ENCODE assay signal across 29 cellular contexts in the genomic region with DNA sequence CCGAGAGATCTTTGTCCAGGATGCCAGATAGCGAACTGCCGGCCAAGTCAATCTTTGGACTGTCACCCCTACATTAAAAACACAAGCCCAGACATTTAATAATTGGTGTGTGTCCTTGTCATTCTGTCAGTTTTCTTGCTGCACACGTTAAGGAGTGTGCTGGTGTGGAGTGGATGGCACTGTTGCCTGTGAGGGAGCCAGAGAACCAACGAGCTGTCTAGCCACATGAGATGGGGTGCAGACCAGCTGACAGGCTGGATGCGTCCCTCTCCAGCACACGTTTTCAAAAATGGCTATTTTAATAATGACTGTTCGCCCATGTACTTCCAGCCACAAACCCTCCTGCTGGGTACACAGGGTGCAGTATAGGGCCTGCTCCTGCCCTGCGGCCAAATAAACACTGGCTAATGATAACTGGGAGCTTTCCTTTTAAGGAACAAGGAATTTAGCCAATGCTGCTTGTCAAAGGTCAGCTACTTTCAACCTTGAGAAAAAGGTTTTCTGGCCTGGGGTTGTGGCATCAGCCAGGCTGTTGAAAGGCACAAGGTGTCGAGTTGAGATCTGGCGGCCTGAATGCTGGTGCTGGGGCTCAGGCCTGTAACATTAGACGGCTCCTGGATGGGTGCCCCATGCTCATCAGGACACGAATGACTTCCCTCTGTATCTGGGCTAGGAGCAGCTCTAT. TPM values are rescaled to one million over a fixed set of nuclear protein-coding genes. Genes with fewer than 3 reads are reported as not detected.
DNase-seq lines count a peak whose midpoint lies in the region; ATAC-seq and TF ChIP-seq lines count a peak whose summit lies in the region.
"Had no signal": no experiment of that assay in that cellular context is flagged by ENCODE, and none has a peak within 500 bp of the region (broad histone marks: within the 10 kb centered on the region; RNA-seq: fewer than 3 reads in every experiment).

No MANE protein-coding gene starts in this region.

- no peak overlapping the region for H3K4ac ChIP-seq in mesendoderm (ENCODE audit: low read depth, low read length)

- TF ChIP-seq CTCF in choroid plexus epithelial cell (conservative IDR thresholded peaks at IDR 0.05; ENCODE audit: low read depth, low read length), result no peak

- WGBS in mesendoderm (ENCODE audit: extremely low coverage, insufficient coverage, low lambda C conversion rate), result no CpG with 5 or more reads among the region's 13 CpGs

- no peaks in the 10 kb centered on the region for H3K79me2 ChIP-seq in mesendoderm (ENCODE audit: control insufficient read depth, insufficient read depth, low read length)
- H3K79me2 ChIP-seq: hepatocyte had no signal

- H3K36me3 Mint-ChIP-seq in memory B cell, result peaks cover 10% of the 10 kb centered on the region

- H3K4me2 ChIP-seq in mesendoderm (ENCODE audit: low read length), result no peak overlapping the region
- H3K4me2 ChIP-seq: hepatocyte had no signal

- no peak overlapping the region for H3K4me3 Mint-ChIP-seq in stimulated activated naive CD8-positive, alpha-beta T cell treated with anti-CD3 and anti-CD28 coated beads, Interleukin-15, amount 100 ng/mL, for 72 hours
- no peak overlapping the region for H3K4me3 Mint-ChIP-seq in memory B cell
- H3K4me3 Mint-ChIP-seq: activated T-cell treated with anti-CD3 and anti-CD28 coated beads, Interleukin-2, amount 50 U/mL, for 4 hours; dendritic cell treated with granulocyte-macrophage colony-stimulating factor and Interleukin-4, amounts not matched to agents 40 ng/mL and 50 ng/mL, for 4 days; endodermal cell had no signal

- H3K36me3 ChIP-seq in mesendoderm (ENCODE audit: control insufficient read depth, insufficient read depth, low read length), result no peaks in the 10 kb centered on the region
- H3K36me3 ChIP-seq: upper lobe of left lung had no signal

- H3K27me3 ChIP-seq in mesendoderm (ENCODE audit: insufficient read depth, low read length, poor library complexity), result no peaks in the 10 kb centered on the region
- H3K27me3 ChIP-seq: hepatocyte, upper lobe of left lung had no signal

- no peak overlapping the region for H4K5ac ChIP-seq in mesendoderm (ENCODE audit: low read length)

- no peaks in the 10 kb centered on the region for H3K27me3 Mint-ChIP-seq in stimulated activated naive CD8-positive, alpha-beta T cell treated with anti-CD3 and anti-CD28 coated beads, Interleukin-15, amount 100 ng/mL, for 72 hours
- H3K27me3 Mint-ChIP-seq in memory B cell, result no peaks in the 10 kb centered on the region
- H3K27me3 Mint-ChIP-seq: dendritic cell treated with granulocyte-macrophage colony-stimulating factor and Interleukin-4, amounts not matched to agents 40 ng/mL and 50 ng/mL, for 4 days had no signal

- H3K9me3 Mint-ChIP-seq in stimulated activated naive CD8-positive, alpha-beta T cell treated with anti-CD3 and anti-CD28 coated beads, Interleukin-15, amount 100 ng/mL, for 72 hours, result no peaks in the 10 kb centered on the region
- no peaks in the 10 kb centered on the region for H3K9me3 Mint-ChIP-seq in memory B cell
- H3K9me3 Mint-ChIP-seq: activated naive CD4-positive, alpha-beta T cell treated with anti-CD3 and anti-CD28 coated beads, Interleukin-2, amount 50 U/mL, for 72 hours; activated T-cell treated with anti-CD3 and anti-CD28 coated beads, Interleukin-2, amount 50 U/mL, for 4 hours; dendritic cell treated with granulocyte-macrophage colony-stimulating factor and Interleukin-4, amounts not matched to agents 40 ng/mL and 50 ng/mL, for 4 days had no signal

- H2BK15ac ChIP-seq in mesendoderm (replicated peaks; ENCODE audit: low read depth), result no peak overlapping the region

- no peak for ATAC-seq in stimulated activated naive CD8-positive, alpha-beta T cell treated with anti-CD3 and anti-CD28 coated beads, Interleukin-15, amount 100 ng/mL, for 72 hours
- ATAC-seq in stimulated activated naive CD8-positive, alpha-beta T cell treated with anti-CD3 and anti-CD28 coated beads, Interleukin-15, Interleukin-2, amounts not matched to agents 100 U/mL and 50 U/mL, for 24 hours, result no peak
- ATAC-seq in memory B cell (ENCODE audit: low read depth), result no peak
- ATAC-seq: activated CD4-positive, CD25-positive, alpha-beta regulatory T cell treated with anti-CD3 and anti-CD28 coated beads, Interleukin-2, amount 50 U/mL, for 24 hours; activated naive CD4-positive, alpha-beta T cell treated with anti-CD3 and anti-CD28 coated beads, Interleukin-2, amount 50 U/mL, for 72 hours; activated T-cell treated with anti-CD3 and anti-CD28 coated beads, Interleukin-2, amount 50 U/mL, for 4 hours; esophagus mucosa; left colon had no signal

- H2BK120ac ChIP-seq in mesendoderm (ENCODE audit: low read depth, low read length), result no peak overlapping the region

- no peak overlapping the region for H3K9ac ChIP-seq in mesendoderm (ENCODE audit: low read length)

- H3K27ac Mint-ChIP-seq in stimulated activated naive CD8-positive, alpha-beta T cell treated with anti-CD3 and anti-CD28 coated beads, Interleukin-15, amount 100 ng/mL, for 72 hours, result peak overlapping the region; percentile 48 to 52
- H3K27ac Mint-ChIP-seq in memory B cell, result peak overlapping the region; percentile 75
- H3K27ac Mint-ChIP-seq: dendritic cell treated with granulocyte-macrophage colony-stimulating factor and Interleukin-4, amounts not matched to agents 40 ng/mL and 50 ng/mL, for 4 days had no signal

- no peak overlapping the region for H3K23ac ChIP-seq in mesendoderm (ENCODE audit: low read length)

- no peak overlapping the region for H3K27ac ChIP-seq in mesendoderm (ENCODE audit: low read depth, low read length)
- H3K27ac ChIP-seq: C4-2B, hepatocyte had no signal

- H3K18ac ChIP-seq in mesendoderm (ENCODE audit: low read length), result no peak overlapping the region

- H3K79me1 ChIP-seq in mesendoderm (ENCODE audit: low read length), result no peaks in the 10 kb centered on the region

- no peak overlapping the region for H2AK5ac ChIP-seq in mesendoderm (ENCODE audit: low read length)

- H3K4me3 ChIP-seq in choroid plexus epithelial cell (ENCODE audit: low read depth, low read length) (no peak overlapping the region), mesendoderm (ENCODE audit: low read length) (no peak overlapping the region)
- H3K4me3 ChIP-seq: hepatocyte, upper lobe of left lung had no signal

- no peak overlapping the region for H4K8ac ChIP-seq in mesendoderm (ENCODE audit: low read depth, low read length)

- no peak overlapping the region for H3K56ac ChIP-seq in mesendoderm (ENCODE audit: low read length)

- no peak overlapping the region for H2BK5ac ChIP-seq in mesendoderm (ENCODE audit: low read length)

- peaks cover 3% of the 10 kb centered on the region for H3K4me1 ChIP-seq in mesendoderm (ENCODE audit: control insufficient read depth, low read depth, low read length)

- peaks cover 51% of the 10 kb centered on the region for H3K4me1 Mint-ChIP-seq in stimulated activated naive CD8-positive, alpha-beta T cell treated with anti-CD3 and anti-CD28 coated beads, Interleukin-15, amount 100 ng/mL, for 72 hours
- H3K4me1 Mint-ChIP-seq in memory B cell, result peaks cover 19% of the 10 kb centered on the region

- no peak for DNase-seq in stimulated activated naive CD8-positive, alpha-beta T cell treated with anti-CD3 and anti-CD28 coated beads, Interleukin-15, amount 100 ng/mL, for 72 hours
- DNase-seq in stimulated activated naive CD8-positive, alpha-beta T cell treated with anti-CD3 and anti-CD28 coated beads, Interleukin-15, Interleukin-2, amounts not matched to agents 100 U/mL and 50 U/mL, for 24 hours, result no peak
- DNase-seq in choroid plexus epithelial cell (ENCODE audit: low read depth) (peak; percentile 5), memory B cell (ENCODE audit: low spot score in 2 of 2) (no peak), mesendoderm (no peak), activated gamma-delta T cell (lab: John Stamatoyannopoulos, UW) (no peak), HT-29 (ENCODE audit: low spot score) (no peak)
- DNase-seq: activated T-cell treated with anti-CD3 and anti-CD28 coated beads, Interleukin-2, amount 50 U/mL, for 4 hours; aorta; central memory CD4-positive, alpha-beta T cell; endodermal cell; GOT3; IMR-90; left colon; mesenchymal stem cell; NCI-H1048; NCI-H1694; nucleus accumbens; RPMI8226; stimulated activated CD4-positive, alpha-beta T cell treated with anti-CD3 and anti-CD28 coated beads, Interleukin-2, amount 100 ng/mL, for 24 hours; substantia nigra had no signal

RNA-seq across cellular contexts. Expression of a gene that starts 54.0 kb away (rescaled TPM):
- polyA plus RNA-seq in mesendoderm (2013, experiment 1 of 2), result 0.65 TPM
- 0.59 TPM for polyA plus RNA-seq in mesendoderm (2013, experiment 2 of 2)
- total RNA-seq in HT-29 (2014; rRNA removed; shearing (Covaris generic)), result 0.26 TPM in 1 of 2 replicates, not detected in the other
- total RNA-seq: esophagus mucosa, myocyte had no signal
